35 cellular contexts compared by ENCODE assay signal in the genomic region with DNA sequence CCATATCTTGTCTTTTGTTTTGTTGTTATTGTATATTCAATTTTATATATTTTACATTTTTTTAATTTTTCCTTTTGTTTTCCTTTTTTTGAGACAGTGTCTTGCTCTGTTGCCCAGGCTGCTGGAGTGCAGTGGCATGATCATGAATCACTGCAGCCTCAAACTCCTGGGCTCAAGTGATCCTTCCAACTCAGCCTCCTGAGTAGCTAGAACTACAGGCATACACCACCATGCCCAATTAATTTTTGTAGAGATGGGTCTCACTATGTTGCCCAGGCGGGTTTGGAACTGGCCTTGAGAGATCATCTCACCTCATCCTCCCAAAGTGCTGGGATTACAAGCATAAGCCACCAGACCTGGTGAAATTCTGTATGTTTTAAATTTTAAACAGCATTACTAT.
"Had no signal": no experiment of that assay in that cellular context is flagged by ENCODE, and none has a peak within 500 bp of the region (broad histone marks: within the 10 kb centered on the region; RNA-seq: fewer than 3 reads in every experiment).

No MANE protein-coding gene starts in this region.

- H3K36me3 ChIP-seq: MG63 had no signal

- H3K27me3 ChIP-seq: MG63 had no signal

- DNase-seq: Karpas-422, Kasumi-1, MG63, MM.1S, MV-4-11, NCI-H1048, NCI-H1092, NCI-H1092 treated with DMSO at 0.1 percent for 48 hours, NCI-H1105, NCI-H1105 treated with DMSO at 0.1 percent for 48 hours, NCI-H1417, NCI-H1417 treated with DMSO at 0.1 percent for 48 hours, NCI-H1436, NCI-H1436 treated with DMSO at 0.1 percent for 48 hours, NCI-H146, NCI-H1694, NCI-H1694 treated with DMSO at 0.1 percent for 48 hours, NCI-H187, NCI-H187 treated with DMSO at 0.1 percent for 48 hours, NCI-H1930, NCI-H2029, NCI-H2029 treated with DMSO at 0.1 percent for 48 hours, NCI-H2081, NCI-H2081 treated with DMSO at 0.1 percent for 48 hours, NCI-H2107, NCI-H2171, NCI-H2171 treated with DMSO at 0.1 percent for 48 hours, NCI-H2227 treated with DMSO at 0.1 percent for 48 hours, NCI-H226, NCI-H345, NCI-H446, NCI-H446 treated with DMSO at 0.1 percent for 48 hours, NCI-H510A, NCI-H510A treated with DMSO at 0.1 percent for 48 hours, NCI-H524 had no signal

- H3K4me3 ChIP-seq: MG63 had no signal
